27 cellular contexts compared by ENCODE assay signal in genomic region chr7:16594061-16594460, GRCh38. TPM values are rescaled to one million over a fixed set of nuclear protein-coding genes. Genes with fewer than 3 reads are reported as not detected.
DNase-seq lines count a peak whose midpoint lies in the region; ATAC-seq and TF ChIP-seq lines count a peak whose summit lies in the region.
"Had no signal": no experiment of that assay in that cellular context is flagged by ENCODE, and none has a peak within 500 bp of the region (broad histone marks: within the 10 kb centered on the region; RNA-seq: fewer than 3 reads in every experiment).

No MANE protein-coding gene starts in this region.

- no peak overlapping the region for H3K27ac ChIP-seq in IMR-90 (ENCODE audit: insufficient read depth, low read length)
- H3K27ac ChIP-seq in hepatocyte = peak overlapping the region; percentile 69
- H3K27ac ChIP-seq in ascending aorta = no peak overlapping the region
- H3K27ac ChIP-seq: BLaER1, esophagus muscularis mucosa, WERI-Rb-1 had no signal

- H2BK5ac ChIP-seq in IMR-90 (ENCODE audit: low read depth, low read length, poor library complexity, severe bottlenecking) = no peak overlapping the region

- no peaks in the 10 kb centered on the region for H3K27me3 ChIP-seq in IMR-90 (ENCODE audit: control insufficient read depth, insufficient read depth, low read length)
- H3K27me3 ChIP-seq in hepatocyte = no peaks in the 10 kb centered on the region
- no peaks in the 10 kb centered on the region for H3K27me3 ChIP-seq in ascending aorta
- H3K27me3 ChIP-seq: BLaER1, esophagus muscularis mucosa had no signal

- H4K20me1 ChIP-seq in IMR-90 (ENCODE audit: insufficient read depth, low read length) (no peaks in the 10 kb centered on the region), hepatocyte (ENCODE audit: insufficient read depth, poor library complexity, severe bottlenecking) (no peaks in the 10 kb centered on the region)
- H4K20me1 ChIP-seq: BLaER1 had no signal

- H3K36me3 ChIP-seq in IMR-90 (ENCODE audit: control insufficient read depth, insufficient read depth, low read length) (peaks cover 1% of the 10 kb centered on the region; the same call in 1 of the 2 replicates), hepatocyte (replicated peaks; ENCODE audit: insufficient read depth, low read depth) (no peaks in the 10 kb centered on the region), ascending aorta (peaks cover 0 to 2% of the 10 kb centered on the region in 2 donors)
- H3K36me3 ChIP-seq: WERI-Rb-1 had no signal

- no peak overlapping the region for H3K9ac ChIP-seq in IMR-90 (ENCODE audit: low read depth, low read length)
- H3K9ac ChIP-seq: BLaER1 had no signal

- 0 out of 2 replicates have a peak, but pooled peaks cover 3% of the 10 kb centered on the region for H3K9me1 ChIP-seq in IMR-90 (ENCODE audit: insufficient read depth, low read length)

- H2AK9ac ChIP-seq in IMR-90 (replicated peaks; ENCODE audit: low read depth, low read length, poor library complexity) = no peak overlapping the region

- POLR2A ChIA-PET in IMR-90 (lab: Charles Lee; ENCODE audit: unreplicated experiment) = no interaction called here
- POLR2A ChIA-PET in activated CD8-positive, alpha-beta T cell treated with anti-CD3 and anti-CD28 coated beads for 36 hours (lab: Charles Lee) = no interaction called here

- H2BK20ac ChIP-seq in IMR-90 (ENCODE audit: low read depth, low read length) = no peak overlapping the region

- CTCF ChIA-PET in IMR-90 (lab: Yijun Ruan, JAX) = no interaction called here
- CTCF ChIA-PET in activated CD8-positive, alpha-beta T cell treated with anti-CD3 and anti-CD28 coated beads for 36 hours (lab: Charles Lee) = interaction anchor here (1.7 kb wide), 1 partner anchor 29 kb away, joined by 4 read pairs; no protein-coding TSS in a partner anchor

- H4K8ac ChIP-seq in IMR-90 (ENCODE audit: low read depth in 2 of 2, low read length in 2 of 2) = no peak overlapping the region

- BruUV-seq in IMR-90 (replicated peaks; lab: Mats Ljungman, UMichigan) = no TSS peak

- intact Hi-C loops in IMR-90 (cut with micrococcal nuclease) (no loop called here), ascending aorta (cut with DNase I) (no loop called here)
- intact Hi-C loops in activated CD8-positive, alpha-beta T cell treated with anti-CD3 and anti-CD28 coated beads for 36 hours (cut with micrococcal nuclease) = no loop called here

- TF ChIP-seq POLR2A in IMR-90 (IDR thresholded peaks at IDR 0.05; ENCODE audit: low read depth, low read length) = no peak

- ATAC-seq in IMR-90 (ENCODE audit: low read depth) (peak; percentile 73), HG02610 (IDR thresholded peaks at IDR 0.05; ENCODE audit: unreplicated experiment) (no peak)
- ATAC-seq in activated CD8-positive, alpha-beta T cell treated with anti-CD3 and anti-CD28 coated beads for 36 hours = no peak
- ATAC-seq: Panc1, right cardiac atrium had no signal

- no peak overlapping the region for H3K4me3 ChIP-seq in IMR-90 (ENCODE audit: insufficient read depth, low read depth, low read length)
- no peak overlapping the region for H3K4me3 ChIP-seq in hepatocyte
- no peak overlapping the region for H3K4me3 ChIP-seq in ascending aorta
- H3K4me3 ChIP-seq: BLaER1, esophagus muscularis mucosa had no signal

- dilution Hi-C loops in IMR-90 (cut with HindIII; ENCODE audit: low sequenced_read_pairs, unreplicated experiment) = no loop called here

- H3K18ac ChIP-seq in IMR-90 (ENCODE audit: low read depth, low read length) = no peak overlapping the region

- in situ Hi-C loops in IMR-90 (cut with MboI; ENCODE audit: low sequenced_read_pairs) = no loop called here

- peak overlapping the region; percentile 74 for H3K27ac Mint-ChIP-seq in chondrocyte (ENCODE audit: unreplicated experiment)
- H3K27ac Mint-ChIP-seq in activated CD8-positive, alpha-beta T cell treated with anti-CD3 and anti-CD28 coated beads for 36 hours = no peak overlapping the region
- H3K27ac Mint-ChIP-seq: naive B cell had no signal

- H3K23ac ChIP-seq in IMR-90 (ENCODE audit: low read depth, low read length) = no peak overlapping the region

- H3K4me1 ChIP-seq in IMR-90 (ENCODE audit: control insufficient read depth, insufficient read depth, low read length) (peaks cover 3% of the 10 kb centered on the region; the same call in 1 of the 2 replicates), hepatocyte (ENCODE audit: insufficient read depth) (peaks cover 16% of the 10 kb centered on the region), ascending aorta (no peaks in the 10 kb centered on the region)
- H3K4me1 ChIP-seq: BLaER1, esophagus muscularis mucosa had no signal

- no peaks in the 10 kb centered on the region for H3K9me2 ChIP-seq in hepatocyte (replicated peaks; ENCODE audit: insufficient read depth)

- no peak overlapping the region for H3K56ac ChIP-seq in IMR-90 (ENCODE audit: extremely low read depth, insufficient read depth, low read length)

- H3K79me2 ChIP-seq in hepatocyte = no peaks in the 10 kb centered on the region

- H2BK15ac ChIP-seq in IMR-90 (ENCODE audit: low read depth, low read length) = no peak overlapping the region

- no peak overlapping the region for H3K4me2 ChIP-seq in IMR-90 (ENCODE audit: low read depth, low read length)
- no peak overlapping the region for H3K4me2 ChIP-seq in hepatocyte
- H3K4me2 ChIP-seq: BLaER1 had no signal

- no peaks in the 10 kb centered on the region for H3K79me1 ChIP-seq in IMR-90 (ENCODE audit: low read depth in 1 of 2, low read length in 2 of 2)

- H3K14ac ChIP-seq in IMR-90 (replicated peaks; ENCODE audit: low read depth, low read length) = no peak overlapping the region

- H3K9me3 Mint-ChIP-seq in chondrocyte (ENCODE audit: low read depth) = no peaks in the 10 kb centered on the region
- no peaks in the 10 kb centered on the region for H3K9me3 Mint-ChIP-seq in activated CD8-positive, alpha-beta T cell treated with anti-CD3 and anti-CD28 coated beads for 36 hours
- H3K9me3 Mint-ChIP-seq: naive B cell had no signal

- H3K27me3 Mint-ChIP-seq in chondrocyte (ENCODE audit: low read depth) = no peaks in the 10 kb centered on the region
- no peaks in the 10 kb centered on the region for H3K27me3 Mint-ChIP-seq in activated CD8-positive, alpha-beta T cell treated with anti-CD3 and anti-CD28 coated beads for 36 hours
- H3K27me3 Mint-ChIP-seq: naive B cell had no signal

- H3K4ac ChIP-seq in IMR-90 (ENCODE audit: low read depth, low read length) = no peak overlapping the region; the same call in 1 of the 2 replicates

- no peak overlapping the region for H4K5ac ChIP-seq in IMR-90 (ENCODE audit: low read depth, low read length)

- H3K4me1 Mint-ChIP-seq in chondrocyte (ENCODE audit: low read depth) = peaks cover 41% of the 10 kb centered on the region
- no peaks in the 10 kb centered on the region for H3K4me1 Mint-ChIP-seq in activated CD8-positive, alpha-beta T cell treated with anti-CD3 and anti-CD28 coated beads for 36 hours (ENCODE audit: low read depth)
- H3K4me1 Mint-ChIP-seq: naive B cell had no signal

- H3K4me3 Mint-ChIP-seq in chondrocyte (ENCODE audit: unreplicated experiment) = no peak overlapping the region
- H3K4me3 Mint-ChIP-seq in activated CD8-positive, alpha-beta T cell treated with anti-CD3 and anti-CD28 coated beads for 36 hours = no peak overlapping the region
- H3K4me3 Mint-ChIP-seq: naive B cell had no signal

- no peak overlapping the region for H2BK120ac ChIP-seq in IMR-90 (ENCODE audit: low read depth, low read length)

- TF ChIP-seq CTCF in IMR-90 (conservative IDR thresholded peaks at IDR 0.05; ENCODE audit: low read depth, low read length) (no peak), chondrocyte (IDR thresholded peaks at IDR 0.05) (no peak), hepatocyte (IDR thresholded peaks at IDR 0.05; ENCODE audit: poor library complexity) (no peak), ascending aorta (IDR thresholded peaks at IDR 0.05) (no peak)
- no peak for TF ChIP-seq CTCF in activated CD8-positive, alpha-beta T cell treated with anti-CD3 and anti-CD28 coated beads for 36 hours (IDR thresholded peaks at IDR 0.05)

- H4K91ac ChIP-seq in IMR-90 (ENCODE audit: insufficient read depth, low read depth, low read length) = no peak overlapping the region

- H2AFZ ChIP-seq in IMR-90 (replicated peaks; ENCODE audit: low read length, poor library complexity) (no peak overlapping the region), hepatocyte (no peak overlapping the region)

- TF ChIP-seq RAD21 in IMR-90 (IDR thresholded peaks at IDR 0.05; ENCODE audit: low read length) = no peak

- H2AK5ac ChIP-seq in IMR-90 (ENCODE audit: low read depth, low read length) = no peak overlapping the region

- peaks cover 7% of the 10 kb centered on the region for H3K36me3 Mint-ChIP-seq in chondrocyte (ENCODE audit: low read depth)
- no peaks in the 10 kb centered on the region for H3K36me3 Mint-ChIP-seq in activated CD8-positive, alpha-beta T cell treated with anti-CD3 and anti-CD28 coated beads for 36 hours (ENCODE audit: low read depth)

- peak; percentile 4 for DNase-seq in AG08395 (ENCODE audit: low spot score)
- peak; percentile 70 for DNase-seq in IMR-90
- no peak for DNase-seq in chondrocyte (ENCODE audit: low spot score)
- no peak for DNase-seq in hepatocyte (ENCODE audit: low spot score)
- no peak for DNase-seq in activated CD8-positive, alpha-beta T cell treated with anti-CD3 and anti-CD28 coated beads for 36 hours
- DNase-seq in HuH-7.5 (ENCODE audit: low spot score) = no peak
- no peak for DNase-seq in ascending aorta (ENCODE audit: low spot score in 2 of 2)
- DNase-seq: 8988T; activated CD4-positive, alpha-beta T cell treated with anti-CD3 and anti-CD28 coated beads, Interleukin-2, amount 50 U/mL, for 1 hour; activated gamma-delta T cell; Calu3; caudate nucleus; effector CD4-positive, alpha-beta T cell; Kasumi-1; kidney; naive B cell; NCI-H1092 treated with DMSO at 0.1 percent for 48 hours; NCI-H2081; NCI-H446 treated with DMSO at 0.1 percent for 48 hours; right cardiac atrium; substantia nigra; T-helper 2 cell; WERI-Rb-1 had no signal

- H3K9me3 ChIP-seq in IMR-90 (ENCODE audit: control insufficient read depth, insufficient read depth, low read length) = no peaks in the 10 kb centered on the region
- no peaks in the 10 kb centered on the region for H3K9me3 ChIP-seq in hepatocyte (ENCODE audit: low read depth)
- H3K9me3 ChIP-seq in ascending aorta = no peaks in the 10 kb centered on the region
- H3K9me3 ChIP-seq: BLaER1, esophagus muscularis mucosa had no signal

RNA-seq across cellular contexts. Expression of gene ANKMY2, which starts 51.5 kb away (rescaled TPM):
- total RNA-seq in IMR-90 (2012; rRNA removed) (41.9 and 43.6 TPM in 2 replicates), chondrocyte (18.0 to 23.3 TPM (median 21.8 TPM) in 3 replicates), hepatocyte (42.5 and 48.0 TPM in 2 replicates), ascending aorta (11.2 TPM)
- polyA plus RNA-seq in IMR-90 (2012; rRNA removed) (15.8 and 19.5 TPM in 2 replicates), hepatocyte (30.7 and 31.5 TPM in 2 replicates)
- polyA plus RNA-seq in IMR-90 (2012; cell fraction: cytosol; rRNA removed) = 5.3 TPM in 2 replicates
- polyA plus RNA-seq in IMR-90 (2012; cell fraction: nucleus; rRNA removed; ENCODE audit: low replicate concordance) = 3.9 and 25.7 TPM in 2 replicates
- 10 to 100 TPM in 1 of 2 experiments, 1 to 10 TPM in 1; 9.8 to 10.5 TPM for total RNA-seq in activated CD8-positive, alpha-beta T cell treated with anti-CD3 and anti-CD28 coated beads for 36 hours

RNA-seq across cellular contexts. Expression of gene BZW2, which starts 51.9 kb away (rescaled TPM):
- total RNA-seq in IMR-90 (2012; rRNA removed) (58.1 and 65.0 TPM in 2 replicates), chondrocyte (42.6 to 50.0 TPM (median 44.8 TPM) in 3 replicates), hepatocyte (96.7 and 97.7 TPM in 2 replicates), ascending aorta (18.0 TPM)
- polyA plus RNA-seq in IMR-90 (2012; rRNA removed) (86.1 and 92.9 TPM in 2 replicates), hepatocyte (60.5 and 72.1 TPM in 2 replicates)
- polyA plus RNA-seq in IMR-90 (2012; cell fraction: cytosol; rRNA removed) = 28.3 and 30.7 TPM in 2 replicates
- 10.4 and 40.8 TPM in 2 replicates for polyA plus RNA-seq in IMR-90 (2012; cell fraction: nucleus; rRNA removed; ENCODE audit: low replicate concordance)
- 100 to 1,000 TPM; 120 to 123 TPM for total RNA-seq in activated CD8-positive, alpha-beta T cell treated with anti-CD3 and anti-CD28 coated beads for 36 hours

Comparison
In these comparisons a context has a peak if more than half of its experiments do, and no peak if none do; other contexts are left out.
1. DNase-seq: peak in AG08395 (single experiment) and IMR-90 (single experiment); none in chondrocyte (single experiment), hepatocyte (single experiment), activated CD8-positive, alpha-beta T cell treated with anti-CD3 and anti-CD28 coated beads for 36 hours (single experiment), HuH-7.5 (single experiment) and ascending aorta (0 of 2).